ENCODE assay signal across 15 cellular contexts in genomic region chr7:74236284-74236683, GRCh38. TPM values are rescaled to one million over a fixed set of nuclear protein-coding genes. Genes with fewer than 3 reads are reported as not detected.
A peak's percentile ranks its signal among the peaks of the same experiment; 100 is the strongest.
DNase-seq lines count a peak whose midpoint lies in the region; ATAC-seq and TF ChIP-seq lines count a peak whose summit lies in the region.
"Had no signal": no experiment of that assay in that cellular context is flagged by ENCODE, and none has a peak within 500 bp of the region (broad histone marks: within the 10 kb centered on the region; RNA-seq: fewer than 3 reads in every experiment).

No MANE protein-coding gene starts in this region.

- WGBS in transverse colon (ENCODE audit: low coverage in 1 of 2), 2 donors, result 68% methylated on average over 3 of the region's 3 CpGs; no CpG with 5 or more reads in 1 of the 2 donors

- H3K9me3 ChIP-seq in transverse colon, result no peaks in the 10 kb centered on the region

- H3K9me3 Mint-ChIP-seq in activated CD8-positive, alpha-beta memory T cell treated with anti-CD3 and anti-CD28 coated beads, Interleukin-2, amount 10 ng/mL, durations not matched to agents 7 days and 5 days (ENCODE audit: low read depth), result no peaks in the 10 kb centered on the region
- no peaks in the 10 kb centered on the region for H3K9me3 Mint-ChIP-seq in dendritic cell treated with granulocyte-macrophage colony-stimulating factor and Interleukin-4, amounts not matched to agents 40 ng/mL and 50 ng/mL, for 4 days
- no peaks in the 10 kb centered on the region for H3K9me3 Mint-ChIP-seq in stimulated activated effector memory CD8-positive, alpha-beta T cell treated with anti-CD3 and anti-CD28 coated beads, Interleukin-12 subunit alpha, Interleukin-12 subunit beta, amount 100 ng/mL, for 72 hours
- H3K9me3 Mint-ChIP-seq: CD4-positive, alpha-beta T cell; GM23338 had no signal

- H3K27me3 Mint-ChIP-seq in activated CD8-positive, alpha-beta memory T cell treated with anti-CD3 and anti-CD28 coated beads, Interleukin-2, amount 10 ng/mL, durations not matched to agents 7 days and 5 days, result no peaks in the 10 kb centered on the region
- H3K27me3 Mint-ChIP-seq in dendritic cell treated with granulocyte-macrophage colony-stimulating factor and Interleukin-4, amounts not matched to agents 40 ng/mL and 50 ng/mL, for 4 days, result no peaks in the 10 kb centered on the region
- H3K27me3 Mint-ChIP-seq: CD4-positive, alpha-beta T cell had no signal

- H3K4me1 ChIP-seq in transverse colon, result no peaks in the 10 kb centered on the region

- no peak overlapping the region for H3K4me3 ChIP-seq in transverse colon
- H3K4me3 ChIP-seq: GM23338 had no signal

- peaks cover 0 to 41% (median 7%) of the 10 kb centered on the region in 4 donors for H3K36me3 ChIP-seq in transverse colon

- H3K27me3 ChIP-seq in transverse colon, result no peaks in the 10 kb centered on the region

- H3K4me3 Mint-ChIP-seq in activated CD8-positive, alpha-beta memory T cell treated with anti-CD3 and anti-CD28 coated beads, Interleukin-2, amount 10 ng/mL, durations not matched to agents 7 days and 5 days, result no peak overlapping the region
- H3K4me3 Mint-ChIP-seq in dendritic cell treated with granulocyte-macrophage colony-stimulating factor and Interleukin-4, amounts not matched to agents 40 ng/mL and 50 ng/mL, for 4 days, result no peak overlapping the region
- H3K4me3 Mint-ChIP-seq in stimulated activated effector memory CD8-positive, alpha-beta T cell treated with anti-CD3 and anti-CD28 coated beads, Interleukin-12 subunit alpha, Interleukin-12 subunit beta, amount 100 ng/mL, for 72 hours, result no peak overlapping the region
- H3K4me3 Mint-ChIP-seq: CD4-positive, alpha-beta T cell; GM23338 had no signal

- intact Hi-C loops in dendritic cell treated with granulocyte-macrophage colony-stimulating factor and Interleukin-4, amounts not matched to agents 40 ng/mL and 50 ng/mL, for 4 days (cut with micrococcal nuclease), result no loop called here
- intact Hi-C loops in transverse colon (cut with DNase I; ENCODE audit: low total_unique reads), result no loop called here

- in situ Hi-C loops in transverse colon (cut with MboI; ENCODE audit: low pct_ligation_motif_present in 1 of 4, low pct_unique_long_range_greater_than_20kb in 1 of 4, low sequenced_read_pairs in 3 of 4), result no loop called here

- peak; percentile 86 for DNase-seq in activated CD8-positive, alpha-beta memory T cell treated with anti-CD3 and anti-CD28 coated beads, Interleukin-2, amount 10 ng/mL, durations not matched to agents 7 days and 5 days
- no peak for DNase-seq in activated CD8-positive, alpha-beta memory T cell treated with anti-CD3 and anti-CD28 coated beads, Interleukin-2, amount 50 U/mL, for 48 hours
- DNase-seq in LHCN-M2 (ENCODE audit: low read depth), result peak; percentile 38
- no peak for DNase-seq in stimulated activated effector memory CD8-positive, alpha-beta T cell treated with anti-CD3 and anti-CD28 coated beads, Interleukin-12 subunit alpha, Interleukin-12 subunit beta, amount 100 ng/mL, for 72 hours (ENCODE audit: low spot score in 2 of 2)
- no peak for DNase-seq in transverse colon
- no peak for DNase-seq in NCI-H446 treated with DMSO at 0.1 percent for 48 hours (lab: John Stamatoyannopoulos, UW)
- DNase-seq in NAMALWA (ENCODE audit: low spot score), result no peak
- DNase-seq: CD4-positive, alpha-beta T cell; GF-D8; NCI-H1092 treated with DMSO at 0.1 percent for 48 hours; NCI-H1694; NCI-H345; PC-3 had no signal

- no peak for TF ChIP-seq POLR2A in transverse colon (IDR thresholded peaks at IDR 0.05)

- CTCF ChIA-PET in activated CD8-positive, alpha-beta memory T cell treated with anti-CD3 and anti-CD28 coated beads, Interleukin-2, amount 10 ng/mL, durations not matched to agents 7 days and 5 days (lab: Charles Lee), result interaction anchor here (1.4 to 2.0 kb wide), 2 partner anchors 30 to 165 kb away, joined by 6 to 11 read pairs; no protein-coding TSS in a partner anchor

- TF ChIP-seq EP300 in transverse colon (IDR thresholded peaks at IDR 0.05; ENCODE audit: low read depth), result no peak

- H3K27ac ChIP-seq in transverse colon, result no peak overlapping the region

- H3K4me1 Mint-ChIP-seq in activated CD8-positive, alpha-beta memory T cell treated with anti-CD3 and anti-CD28 coated beads, Interleukin-2, amount 10 ng/mL, durations not matched to agents 7 days and 5 days, result peaks cover 40% of the 10 kb centered on the region
- H3K4me1 Mint-ChIP-seq in dendritic cell treated with granulocyte-macrophage colony-stimulating factor and Interleukin-4, amounts not matched to agents 40 ng/mL and 50 ng/mL, for 4 days (ENCODE audit: low read depth), result peaks cover 51% of the 10 kb centered on the region
- peaks cover 9% of the 10 kb centered on the region for H3K4me1 Mint-ChIP-seq in stimulated activated effector memory CD8-positive, alpha-beta T cell treated with anti-CD3 and anti-CD28 coated beads, Interleukin-12 subunit alpha, Interleukin-12 subunit beta, amount 100 ng/mL, for 72 hours
- H3K4me1 Mint-ChIP-seq: GM23338 had no signal

- no peak for TF ChIP-seq CTCF in transverse colon (IDR thresholded peaks at IDR 0.05)

- H3K27ac Mint-ChIP-seq in activated CD8-positive, alpha-beta memory T cell treated with anti-CD3 and anti-CD28 coated beads, Interleukin-2, amount 10 ng/mL, durations not matched to agents 7 days and 5 days, result peak overlapping the region; percentile 81
- H3K27ac Mint-ChIP-seq in dendritic cell treated with granulocyte-macrophage colony-stimulating factor and Interleukin-4, amounts not matched to agents 40 ng/mL and 50 ng/mL, for 4 days, result peak overlapping the region; percentile 16
- no peak overlapping the region for H3K27ac Mint-ChIP-seq in stimulated activated effector memory CD8-positive, alpha-beta T cell treated with anti-CD3 and anti-CD28 coated beads, Interleukin-12 subunit alpha, Interleukin-12 subunit beta, amount 100 ng/mL, for 72 hours
- H3K27ac Mint-ChIP-seq: CD4-positive, alpha-beta T cell; GM23338 had no signal

- H3K36me3 Mint-ChIP-seq in activated CD8-positive, alpha-beta memory T cell treated with anti-CD3 and anti-CD28 coated beads, Interleukin-2, amount 10 ng/mL, durations not matched to agents 7 days and 5 days, result peaks cover 58% of the 10 kb centered on the region
- H3K36me3 Mint-ChIP-seq in dendritic cell treated with granulocyte-macrophage colony-stimulating factor and Interleukin-4, amounts not matched to agents 40 ng/mL and 50 ng/mL, for 4 days (ENCODE audit: low read depth), result peaks cover 90% of the 10 kb centered on the region
- H3K36me3 Mint-ChIP-seq in stimulated activated effector memory CD8-positive, alpha-beta T cell treated with anti-CD3 and anti-CD28 coated beads, Interleukin-12 subunit alpha, Interleukin-12 subunit beta, amount 100 ng/mL, for 72 hours, result peaks cover 100% of the 10 kb centered on the region

- ATAC-seq in activated CD8-positive, alpha-beta memory T cell treated with anti-CD3 and anti-CD28 coated beads, Interleukin-2, amount 10 ng/mL, durations not matched to agents 7 days and 5 days, result peak; percentile 65
- peak; percentile 78 for ATAC-seq in stimulated activated effector memory CD8-positive, alpha-beta T cell treated with anti-CD3 and anti-CD28 coated beads, Interleukin-12 subunit alpha, Interleukin-12 subunit beta, amount 100 ng/mL, for 72 hours
- ATAC-seq: GM23338, PC-3 had no signal

RNA-seq across cellular contexts. Expression of gene RFC2, which starts 17.9 kb away (rescaled TPM):
- total RNA-seq in activated CD8-positive, alpha-beta memory T cell treated with anti-CD3 and anti-CD28 coated beads, Interleukin-2, amount 10 ng/mL, durations not matched to agents 7 days and 5 days, result 10 to 100 TPM; 70.5 to 76.8 TPM
- total RNA-seq in LHCN-M2 (2014; rRNA removed) (85.3 and 99.9 TPM in 2 replicates), transverse colon (10 to 100 TPM in 2 of 4 donors, 1 to 10 TPM in 2; 6.7 to 17.3 (median 9.3) TPM)
- polyA plus RNA-seq in LHCN-M2 (2012), result 55.3 TPM

RNA-seq across cellular contexts. Expression of gene LAT2, which starts 26.5 kb away (rescaled TPM):
- total RNA-seq in activated CD8-positive, alpha-beta memory T cell treated with anti-CD3 and anti-CD28 coated beads, Interleukin-2, amount 10 ng/mL, durations not matched to agents 7 days and 5 days, result 10 to 100 TPM; 15.3 to 17.6 TPM
- total RNA-seq in LHCN-M2 (2014; rRNA removed) (0.23 and 3.6 TPM in 2 replicates), transverse colon (10 to 100 TPM in 1 of 4 donors, 1 to 10 TPM in 1, not detected in 2; 2.3 to 12.7 TPM)
- 0.72 TPM for polyA plus RNA-seq in LHCN-M2 (2012)
- total RNA-seq: GM23338 had no signal

RNA-seq across cellular contexts. Expression of gene CLIP2, which starts 52.9 kb away (rescaled TPM):
- total RNA-seq in activated CD8-positive, alpha-beta memory T cell treated with anti-CD3 and anti-CD28 coated beads, Interleukin-2, amount 10 ng/mL, durations not matched to agents 7 days and 5 days, result 1 to 10 TPM; 1.9 to 4.6 TPM
- total RNA-seq in LHCN-M2 (2014; rRNA removed), result 37.1 and 39.4 TPM in 2 replicates
- 28.6 TPM for polyA plus RNA-seq in LHCN-M2 (2012)
- 100 to 1,000 TPM in 3 of 4 donors, 10 to 100 TPM in 1; 84.5 to 157 (median 111) TPM for total RNA-seq in transverse colon

Comparison
In these comparisons a context has a peak if more than half of its experiments do, and no peak if none do; other contexts are left out.
1. DNase-seq: peak in activated CD8-positive, alpha-beta memory T cell treated with anti-CD3 and anti-CD28 coated beads, Interleukin-2, amount 10 ng/mL, durations not matched to agents 7 days and 5 days (single experiment) and LHCN-M2 (single experiment); none in activated CD8-positive, alpha-beta memory T cell treated with anti-CD3 and anti-CD28 coated beads, Interleukin-2, amount 50 U/mL, for 48 hours (single experiment), stimulated activated effector memory CD8-positive, alpha-beta T cell treated with anti-CD3 and anti-CD28 coated beads, Interleukin-12 subunit alpha, Interleukin-12 subunit beta, amount 100 ng/mL, for 72 hours (0 of 2), transverse colon (single experiment), NCI-H446 treated with DMSO at 0.1 percent for 48 hours (single experiment) and NAMALWA (single experiment).